In the genomic region with DNA sequence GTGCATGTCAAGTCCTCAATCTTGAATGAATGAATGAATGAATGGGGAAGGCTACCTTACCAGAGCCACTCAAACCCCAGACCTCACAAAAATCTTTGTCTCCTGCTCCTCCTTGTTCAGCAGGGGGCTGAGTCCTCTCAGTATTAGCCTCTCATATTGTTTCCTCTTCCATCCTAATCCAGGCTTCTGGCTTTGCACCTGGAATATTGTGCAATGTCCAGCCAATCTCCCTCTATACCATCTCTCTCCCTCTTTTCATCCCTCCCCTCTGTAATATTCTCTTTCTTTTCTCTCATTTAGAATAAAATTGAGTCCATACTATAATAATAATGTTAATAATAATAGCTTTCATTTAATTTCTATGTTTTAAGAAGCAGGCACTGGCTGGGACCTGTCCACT, we compare ENCODE assay signal across 13 cellular contexts. TPM values are rescaled to one million over a fixed set of nuclear protein-coding genes. Genes with fewer than 3 reads are reported as not detected.
DNase-seq lines count a peak whose midpoint lies in the region; ATAC-seq and TF ChIP-seq lines count a peak whose summit lies in the region.
"Had no signal": no experiment of that assay in that cellular context is flagged by ENCODE, and none has a peak within 500 bp of the region (broad histone marks: within the 10 kb centered on the region; RNA-seq: fewer than 3 reads in every experiment).

No MANE protein-coding gene starts in this region.

- no peaks in the 10 kb centered on the region for H3K27me3 ChIP-seq in CD4-positive, CD25-positive, alpha-beta regulatory T cell (ENCODE audit: control insufficient read depth, insufficient read depth, low read length)
- H3K27me3 ChIP-seq in IMR-90 (ENCODE audit: control insufficient read depth, insufficient read depth, low read length) = no peaks in the 10 kb centered on the region

- no peak overlapping the region for H4K5ac ChIP-seq in IMR-90 (ENCODE audit: low read depth, low read length)

- in situ Hi-C loops in IMR-90 (cut with MboI; ENCODE audit: low sequenced_read_pairs) = no loop called here

- H3K27me3 Mint-ChIP-seq in CD4-positive, CD25-positive, alpha-beta regulatory T cell = peaks cover 7% of the 10 kb centered on the region
- H3K27me3 Mint-ChIP-seq in natural killer cell (ENCODE audit: low read depth in 2 of 2) (peaks cover 0 to 4% of the 10 kb centered on the region in 2 donors), nephron progenitor cell (ENCODE audit: low read depth, poor library complexity) (peaks cover 7% of the 10 kb centered on the region)

- POLR2A ChIA-PET in IMR-90 (lab: Charles Lee; ENCODE audit: unreplicated experiment) = no interaction called here

- H4K91ac ChIP-seq in IMR-90 (ENCODE audit: insufficient read depth, low read depth, low read length) = peak overlapping the region; percentile 20

- no peaks in the 10 kb centered on the region for H3K9me3 ChIP-seq in CD4-positive, CD25-positive, alpha-beta regulatory T cell (ENCODE audit: control insufficient read depth in 2 of 2, low read length in 2 of 2)
- no peaks in the 10 kb centered on the region for H3K9me3 ChIP-seq in IMR-90 (ENCODE audit: control insufficient read depth, insufficient read depth, low read length)

- H3K4me1 Mint-ChIP-seq in CD4-positive, CD25-positive, alpha-beta regulatory T cell = peaks cover 50 to 100% (median 93%) of the 10 kb centered on the region in 4 donors
- H3K4me1 Mint-ChIP-seq in natural killer cell (peaks cover 100% of the 10 kb centered on the region in 2 donors), nephron progenitor cell (peaks cover 18% of the 10 kb centered on the region)

- H4K8ac ChIP-seq in IMR-90 (ENCODE audit: low read depth in 2 of 2, low read length in 2 of 2) = no peak overlapping the region

- no peak overlapping the region for H2BK15ac ChIP-seq in IMR-90 (ENCODE audit: low read depth, low read length)

- H3K9me1 ChIP-seq in IMR-90 (ENCODE audit: insufficient read depth, low read length) = peaks cover 19% of the 10 kb centered on the region

- dilution Hi-C loops in IMR-90 (cut with HindIII; ENCODE audit: low sequenced_read_pairs, unreplicated experiment) = no loop called here

- TF ChIP-seq CTCF in IMR-90 (conservative IDR thresholded peaks at IDR 0.05; ENCODE audit: low read depth, low read length) (no peak), natural killer cell (IDR thresholded peaks at IDR 0.05) (no peak), nephron progenitor cell (IDR thresholded peaks at IDR 0.05) (no peak)

- CTCF ChIA-PET in IMR-90 (lab: Yijun Ruan, JAX) = interaction anchor here (1.4 kb wide), 1 partner anchor 17 kb away, joined by 4 read pairs; no protein-coding TSS in a partner anchor

- no peaks in the 10 kb centered on the region for H3K79me1 ChIP-seq in IMR-90 (ENCODE audit: low read depth in 1 of 2, low read length in 2 of 2)

- H3K4ac ChIP-seq in IMR-90 (ENCODE audit: low read depth, low read length) = peak overlapping the region; percentile 44

- H2AK5ac ChIP-seq in IMR-90 (ENCODE audit: low read depth, low read length) = peak overlapping the region; percentile 33; the same call in 1 of the 2 replicates

- peaks cover 0 to 2% (median 0%) of the 10 kb centered on the region in 7 donors for H3K9me3 Mint-ChIP-seq in CD4-positive, CD25-positive, alpha-beta regulatory T cell
- no peaks in the 10 kb centered on the region for H3K9me3 Mint-ChIP-seq in activated naive CD4-positive, alpha-beta T cell treated with anti-CD3 and anti-CD28 coated beads, Interleukin-2, amount 50 U/mL, for 72 hours
- peaks cover 0 to 3% of the 10 kb centered on the region in 2 donors for H3K9me3 Mint-ChIP-seq in natural killer cell
- no peaks in the 10 kb centered on the region for H3K9me3 Mint-ChIP-seq in nephron progenitor cell

- H3K4me1 ChIP-seq in CD4-positive, CD25-positive, alpha-beta regulatory T cell (ENCODE audit: control insufficient read depth, insufficient read depth, low read length, poor library complexity, severe bottlenecking) = peaks cover 100% of the 10 kb centered on the region
- H3K4me1 ChIP-seq in IMR-90 (ENCODE audit: control insufficient read depth, insufficient read depth, low read length) = peaks cover 34% of the 10 kb centered on the region

- peak overlapping the region; percentile 75 to 91 (median 90) for H3K4me3 Mint-ChIP-seq in CD4-positive, CD25-positive, alpha-beta regulatory T cell
- H3K4me3 Mint-ChIP-seq in natural killer cell (peak overlapping the region; percentile 81), nephron progenitor cell (no peak overlapping the region)

- H3K9ac ChIP-seq in IMR-90 (ENCODE audit: low read depth, low read length) = no peak overlapping the region

- no peak for TF ChIP-seq POLR2A in IMR-90 (IDR thresholded peaks at IDR 0.05; ENCODE audit: low read depth, low read length)

- H3K4me3 ChIP-seq in CD4-positive, CD25-positive, alpha-beta regulatory T cell (ENCODE audit: low read depth, low read length) = peak overlapping the region; percentile 88
- H3K4me3 ChIP-seq in IMR-90 (ENCODE audit: insufficient read depth, low read depth, low read length) = no peak overlapping the region

- no peak overlapping the region for H3K23ac ChIP-seq in IMR-90 (ENCODE audit: low read depth, low read length)

- H3K56ac ChIP-seq in IMR-90 (ENCODE audit: extremely low read depth, insufficient read depth, low read length) = no peak overlapping the region

- no peak overlapping the region for H2AK9ac ChIP-seq in IMR-90 (replicated peaks; ENCODE audit: low read depth, low read length, poor library complexity)

- ATAC-seq in CD4-positive, CD25-positive, alpha-beta regulatory T cell (ENCODE audit: low read depth in 2 of 2) = no peak
- ATAC-seq in IMR-90 (ENCODE audit: low read depth) (no peak), natural killer cell (no peak)
- ATAC-seq in activated naive CD4-positive, alpha-beta T cell treated with anti-CD3 and anti-CD28 coated beads, Interleukin-2, amount 50 U/mL, for 72 hours = no peak

- no peak overlapping the region for H2AFZ ChIP-seq in IMR-90 (replicated peaks; ENCODE audit: low read length, poor library complexity)

- no peak overlapping the region for H2BK5ac ChIP-seq in IMR-90 (ENCODE audit: low read depth, low read length, poor library complexity, severe bottlenecking)

- H3K18ac ChIP-seq in IMR-90 (ENCODE audit: low read depth, low read length) = no peak overlapping the region

- no peak for DNase-seq in CD4-positive, CD25-positive, alpha-beta regulatory T cell
- DNase-seq in IMR-90 = no peak
- no peak for DNase-seq in activated naive CD4-positive, alpha-beta T cell treated with anti-CD3 and anti-CD28 coated beads, Interleukin-2, amount 50 U/mL, for 72 hours (ENCODE audit: low spot score in 2 of 2)
- DNase-seq in natural killer cell = no peak
- DNase-seq in SW480 (ENCODE audit: low spot score) = no peak
- DNase-seq in NCI-H2029 treated with DMSO at 0.1 percent for 48 hours (lab: John Stamatoyannopoulos, UW) = no peak
- no peak for DNase-seq in nephron progenitor cell
- DNase-seq: activated CD4-positive, alpha-beta T cell treated with anti-CD3 and anti-CD28 coated beads, Interleukin-2, amount 50 U/mL, for 1 hour; GF-D8; kidney; NCI-H1417; NCI-H510A treated with DMSO at 0.1 percent for 48 hours; RPMI8226 had no signal

- BruUV-seq in IMR-90 (replicated peaks; lab: Mats Ljungman, UMichigan) = no TSS peak

- H2BK120ac ChIP-seq in IMR-90 (ENCODE audit: low read depth, low read length) = peak overlapping the region; percentile 49; the same call in 1 of the 2 replicates

- intact Hi-C loops in IMR-90 (cut with micrococcal nuclease) (loop anchor here (5.0 kb wide), 1 partner anchor 38 kb away; no protein-coding TSS in a partner anchor), natural killer cell (cut with micrococcal nuclease) (loop anchor here (5.0 kb wide), 2 partner anchors 138 to 402 kb away; partner anchors contain the start of gene PLEK)

- no peak overlapping the region; the same call in 1 of the 2 replicates for H2BK20ac ChIP-seq in IMR-90 (ENCODE audit: low read depth, low read length)

- no peaks in the 10 kb centered on the region for H4K20me1 ChIP-seq in IMR-90 (ENCODE audit: insufficient read depth, low read length)

- peak overlapping the region; percentile 95 for H3K27ac ChIP-seq in CD4-positive, CD25-positive, alpha-beta regulatory T cell (ENCODE audit: insufficient read depth, low read length, poor library complexity, severe bottlenecking)
- no peak overlapping the region for H3K27ac ChIP-seq in IMR-90 (ENCODE audit: insufficient read depth, low read length)

- TF ChIP-seq RAD21 in IMR-90 (IDR thresholded peaks at IDR 0.05; ENCODE audit: low read length) = no peak

- H3K36me3 Mint-ChIP-seq in CD4-positive, CD25-positive, alpha-beta regulatory T cell = peaks cover 29% of the 10 kb centered on the region
- peaks cover 6 to 11% of the 10 kb centered on the region in 2 donors for H3K36me3 Mint-ChIP-seq in activated naive CD4-positive, alpha-beta T cell treated with anti-CD3 and anti-CD28 coated beads, Interleukin-2, amount 50 U/mL, for 72 hours
- H3K36me3 Mint-ChIP-seq in natural killer cell (no peaks in the 10 kb centered on the region), nephron progenitor cell (ENCODE audit: low read depth) (no peaks in the 10 kb centered on the region)

- peaks cover 5% of the 10 kb centered on the region for H3K36me3 ChIP-seq in CD4-positive, CD25-positive, alpha-beta regulatory T cell (ENCODE audit: control insufficient read depth, insufficient read depth, low read length)
- H3K36me3 ChIP-seq in IMR-90 (ENCODE audit: control insufficient read depth, insufficient read depth, low read length) = no peaks in the 10 kb centered on the region

- no peak overlapping the region for H3K4me2 ChIP-seq in IMR-90 (ENCODE audit: low read depth, low read length)

- H3K14ac ChIP-seq in IMR-90 (replicated peaks; ENCODE audit: low read depth, low read length) = peak overlapping the region; percentile 36; the same call in 1 of the 2 replicates

- peak overlapping the region; percentile 99 to 100 (median 99) for H3K27ac Mint-ChIP-seq in CD4-positive, CD25-positive, alpha-beta regulatory T cell
- peak overlapping the region; percentile 25 to 95 for H3K27ac Mint-ChIP-seq in activated naive CD4-positive, alpha-beta T cell treated with anti-CD3 and anti-CD28 coated beads, Interleukin-2, amount 50 U/mL, for 72 hours
- peak overlapping the region in 1 of 2 donors; percentile 93 for H3K27ac Mint-ChIP-seq in natural killer cell
- H3K27ac Mint-ChIP-seq in nephron progenitor cell = no peak overlapping the region

TF ChIP-seq in IMR-90, 13 proteins besides CTCF, POLR2A, EP300 and RAD21:
- TF ChIP-seq NFE2L2 (IDR thresholded peaks at IDR 0.05; ENCODE audit: low read depth, low read length) = no peak
- TF ChIP-seq CEBPB (IDR thresholded peaks at IDR 0.05; ENCODE audit: low read depth, low read length) = peak; percentile 72
TF ChIP-seq in IMR-90: peak in this region for 1.

RNA-seq across cellular contexts. Expression of gene ARHGAP25, which starts 34.3 kb away (rescaled TPM):
- 142 TPM for total RNA-seq in CD4-positive, CD25-positive, alpha-beta regulatory T cell
- polyA plus RNA-seq in CD4-positive, CD25-positive, alpha-beta regulatory T cell = 100 to 1,000 TPM in 3 of 4 donors, 10 to 100 TPM in 1; 97.8 to 148 (median 124) TPM
- 0.28 and 0.36 TPM in 2 replicates for total RNA-seq in IMR-90 (2012; rRNA removed)
- 0.27 and 0.29 TPM in 2 replicates for polyA plus RNA-seq in IMR-90 (2012; rRNA removed)
- polyA plus RNA-seq in IMR-90 (2012; cell fraction: cytosol; rRNA removed) = 0.24 and 0.30 TPM in 2 replicates
- 0.14 and 0.45 TPM in 2 replicates for polyA plus RNA-seq in IMR-90 (2012; cell fraction: nucleus; rRNA removed; ENCODE audit: low replicate concordance)
- total RNA-seq in activated naive CD4-positive, alpha-beta T cell treated with anti-CD3 and anti-CD28 coated beads, Interleukin-2, amount 50 U/mL, for 72 hours = 10 to 100 TPM; 37.7 to 43.0 TPM
- 100 to 1,000 TPM; 122 to 180 (median 155) TPM for total RNA-seq in natural killer cell

Comparison
In these comparisons a context has a peak if more than half of its experiments do, and no peak if none do; other contexts are left out.
1. RNA of gene ARHGAP25, which starts 34.3 kb away (total RNA-seq): 122 to 180 TPM in natural killer cell, 142 TPM in CD4-positive, CD25-positive, alpha-beta regulatory T cell (single experiment) and 37.7 to 43.0 TPM in activated naive CD4-positive, alpha-beta T cell treated with anti-CD3 and anti-CD28 coated beads, Interleukin-2, amount 50 U/mL, for 72 hours; 0.28 to 0.36 TPM in IMR-90; every median in the first group is over 10 times any median in the second.